Comparison of ENCODE assay signal across 8 cellular contexts in genomic region chrX:55160685-55161552, GRCh38. TPM values are rescaled to one million over a fixed set of nuclear protein-coding genes. Genes with fewer than 3 reads are reported as not detected.
A peak's percentile ranks its signal among the peaks of the same experiment; 100 is the strongest.
DNase-seq lines count a peak whose midpoint lies in the region; ATAC-seq and TF ChIP-seq lines count a peak whose summit lies in the region.

No MANE protein-coding gene starts in this region.

- H3K4me1 ChIP-seq in ovary (ENCODE audit: insufficient read depth) = no peaks in the 10 kb centered on the region
- no peaks in the 10 kb centered on the region for H3K4me1 ChIP-seq in thyroid gland

- ATAC-seq in HG02678 (IDR thresholded peaks at IDR 0.05; ENCODE audit: unreplicated experiment) (peak; percentile 93), Right ventricle myocardium superior (ENCODE audit: poor library complexity) (peak; percentile 100)
- peak; percentile 88 for ATAC-seq in activated naive CD8-positive, alpha-beta T cell treated with anti-CD3 and anti-CD28 coated beads, Interleukin-2, amount 10 ng/mL, durations not matched to agents 7 days and 5 days (ENCODE audit: low read depth)

- H3K27me3 Mint-ChIP-seq in activated naive CD8-positive, alpha-beta T cell treated with anti-CD3 and anti-CD28 coated beads, Interleukin-2, amount 10 ng/mL, durations not matched to agents 7 days and 5 days = no peaks in the 10 kb centered on the region

- peak overlapping the region; percentile 33 to 90 for H3K27ac ChIP-seq in ovary
- peak overlapping the region; percentile 77 to 88 (median 84) for H3K27ac ChIP-seq in thyroid gland

- no peaks in the 10 kb centered on the region for H3K9me3 ChIP-seq in ovary
- no peaks in the 10 kb centered on the region for H3K9me3 ChIP-seq in thyroid gland

- no peaks in the 10 kb centered on the region for H3K27me3 ChIP-seq in ovary
- H3K27me3 ChIP-seq in thyroid gland = no peaks in the 10 kb centered on the region

- WGBS in ovary, 3 donors = 28 to 44% (median 29%) methylated on average over 63 of the region's 63 CpGs
- WGBS in thyroid gland, 2 donors = 0% methylated on average over 8 to 20 of the region's 63 CpGs

- no peaks in the 10 kb centered on the region for H3K36me3 ChIP-seq in ovary
- H3K36me3 ChIP-seq in thyroid gland = no peaks in the 10 kb centered on the region

- POLR2A ChIA-PET in activated naive CD8-positive, alpha-beta T cell treated with anti-CD3 and anti-CD28 coated beads, Interleukin-2, amount 10 ng/mL, durations not matched to agents 7 days and 5 days (lab: Charles Lee) = interaction anchor here (0.6 to 1.3 kb wide), 2 partner anchors 1116 to 1876 kb away, joined by 3 read pairs; partner anchors contain the start of gene PHF8

- peak; percentile 88 for DNase-seq in NCI-H1105 (lab: John Stamatoyannopoulos, UW)
- DNase-seq in SKM-1 (lab: John Stamatoyannopoulos, UW; ENCODE audit: unreplicated experiment) = peak; percentile 46
- peak; percentile 85 for DNase-seq in activated naive CD8-positive, alpha-beta T cell treated with anti-CD3 and anti-CD28 coated beads, Interleukin-2, amount 10 ng/mL, durations not matched to agents 7 days and 5 days
- DNase-seq in Right ventricle myocardium superior = peak; percentile 92
- DNase-seq in ovary = peak; percentile 88 to 92 (median 90)
- DNase-seq in thyroid gland = peak; percentile 89 to 91

- H3K4me3 ChIP-seq in ovary (peak overlapping the region; percentile 50), thyroid gland (replicated peaks in 1 of 3) (peak overlapping the region; percentile 9 to 53 (median 49))

- TF ChIP-seq EP300 in ovary (IDR thresholded peaks at IDR 0.05) = no peak

- H3K27ac Mint-ChIP-seq in activated naive CD8-positive, alpha-beta T cell treated with anti-CD3 and anti-CD28 coated beads, Interleukin-2, amount 10 ng/mL, durations not matched to agents 7 days and 5 days = peak overlapping the region; percentile 92

- no peaks in the 10 kb centered on the region for H3K36me3 Mint-ChIP-seq in activated naive CD8-positive, alpha-beta T cell treated with anti-CD3 and anti-CD28 coated beads, Interleukin-2, amount 10 ng/mL, durations not matched to agents 7 days and 5 days

- H3K9me3 Mint-ChIP-seq in activated naive CD8-positive, alpha-beta T cell treated with anti-CD3 and anti-CD28 coated beads, Interleukin-2, amount 10 ng/mL, durations not matched to agents 7 days and 5 days = no peaks in the 10 kb centered on the region

- TF ChIP-seq CTCF in GM12873 (IDR thresholded peaks at IDR 0.05; ENCODE audit: insufficient read depth, low read depth, low read length, missing control alignments) (peak; percentile 67), ovary (IDR thresholded peaks at IDR 0.05) (no peak), thyroid gland (IDR thresholded peaks at IDR 0.05) (peak in 4 of 6 experiments; percentile 43 to 74 (median 54))

- intact Hi-C loops in Right ventricle myocardium superior (cut with DNase I) (no loop called here), ovary (cut with DNase I) (no loop called here), thyroid gland (cut with DNase I) (no loop called here)

- peaks cover 9% of the 10 kb centered on the region for H3K4me1 Mint-ChIP-seq in activated naive CD8-positive, alpha-beta T cell treated with anti-CD3 and anti-CD28 coated beads, Interleukin-2, amount 10 ng/mL, durations not matched to agents 7 days and 5 days

- TF ChIP-seq POLR2A in ovary (IDR thresholded peaks at IDR 0.05) (peak; percentile 78), thyroid gland (IDR thresholded peaks at IDR 0.05) (peak in 1 of 2 donors; percentile 84)

- peak overlapping the region; percentile 87 for H3K4me3 Mint-ChIP-seq in activated naive CD8-positive, alpha-beta T cell treated with anti-CD3 and anti-CD28 coated beads, Interleukin-2, amount 10 ng/mL, durations not matched to agents 7 days and 5 days

RNA-seq across cellular contexts. Expression of gene PAGE5, which starts 59.2 kb away (rescaled TPM):
- total RNA-seq in activated naive CD8-positive, alpha-beta T cell treated with anti-CD3 and anti-CD28 coated beads, Interleukin-2, amount 10 ng/mL, durations not matched to agents 7 days and 5 days = under 1 TPM; 0.83 to 0.85 TPM
- not detected for total RNA-seq in Right ventricle myocardium superior
- not detected for total RNA-seq in ovary
- polyA plus RNA-seq in ovary = not detected
- total RNA-seq in thyroid gland = not detected

Comparison
In these comparisons a context has a peak if more than half of its experiments do, and no peak if none do; other contexts are left out.
1. Peak in every context shown above with its lines: DNase-seq, ATAC-seq, H3K4me3 ChIP-seq and H3K27ac ChIP-seq.
2. CTCF ChIP-seq: peak in GM12873 (single experiment) and thyroid gland (4 of 6); none in ovary (0 of 3).